18 cellular contexts compared by ENCODE assay signal in genomic region chr10:21314234-21314633, GRCh38.
DNase-seq lines count a peak whose midpoint lies in the region; ATAC-seq and TF ChIP-seq lines count a peak whose summit lies in the region.
"Had no signal": no experiment of that assay in that cellular context is flagged by ENCODE, and none has a peak within 500 bp of the region (broad histone marks: within the 10 kb centered on the region; RNA-seq: fewer than 3 reads in every experiment).

No MANE protein-coding gene starts in this region.

- in situ Hi-C loops in G401 (cut with HindIII; ENCODE audit: low sequenced_read_pairs) = no loop called here

- no TSS peak for BruUV-seq in OCI-LY7 (replicated peaks; lab: Mats Ljungman, UMichigan)

- peak overlapping the region; percentile 82 for H3K27ac Mint-ChIP-seq in GM23338
- H3K27ac Mint-ChIP-seq: CD4-positive, CD25-positive, alpha-beta regulatory T cell; effector memory CD8-positive, alpha-beta T cell had no signal

- H3K27me3 ChIP-seq in GM23338 (ENCODE audit: insufficient read depth) (no peaks in the 10 kb centered on the region), ovary (no peaks in the 10 kb centered on the region)

- peaks cover 12% of the 10 kb centered on the region for H3K27me3 Mint-ChIP-seq in GM23338 (ENCODE audit: insufficient read depth, low read depth, poor library complexity)

- H3K36me3 Mint-ChIP-seq in GM23338 (ENCODE audit: low read depth) = no peaks in the 10 kb centered on the region
- H3K36me3 Mint-ChIP-seq: CD4-positive, CD25-positive, alpha-beta regulatory T cell had no signal

- DNase-seq in GM23338 (ENCODE audit: low spot score) (no peak), OCI-LY7 (ENCODE audit: low spot score) (no peak), fibroblast of pulmonary artery (ENCODE audit: low read depth) (peak; percentile 68), ovary (peak in 4 of 5 donors; percentile 46 to 57 (median 48)), activated T-cell treated with anti-CD3 and anti-CD28 coated beads for 4 hours (no peak), G401 (ENCODE audit: low spot score) (no peak)
- DNase-seq in stimulated activated CD8-positive, alpha-beta memory T cell treated with anti-CD3 and anti-CD28 coated beads, Interleukin-4, amount 100 ng/mL, for 48 hours = no peak
- DNase-seq: activated CD4-positive, CD25-positive, alpha-beta regulatory T cell treated with anti-CD3 and anti-CD28 coated beads, Interleukin-2, amount 50 U/mL, for 72 hours; activated T-cell treated with anti-CD3 and anti-CD28 coated beads, Interleukin-2, amount 50 U/mL, for 4 hours; CD4-positive, CD25-positive, alpha-beta regulatory T cell; effector memory CD8-positive, alpha-beta T cell; GF-D8; head of caudate nucleus; midbrain; NCI-H187 treated with DMSO at 0.1 percent for 48 hours; NK-92 treated with Interleukin-12 subunit alpha and Interleukin-12 subunit beta, amount 100 ng/mL, for 24 hours; SW 1271 had no signal

- no peaks in the 10 kb centered on the region; the same call in 2 of the 3 replicates for H3K9me3 Mint-ChIP-seq in GM23338
- H3K9me3 Mint-ChIP-seq: activated T-cell treated with anti-CD3 and anti-CD28 coated beads, Interleukin-2, amount 50 U/mL, for 4 hours; effector memory CD8-positive, alpha-beta T cell had no signal

- H3K4me2 ChIP-seq in GM23338 = peak overlapping the region; percentile 66
- peak overlapping the region; percentile 44 for H3K4me2 ChIP-seq in OCI-LY7 (ENCODE audit: low read length)

- H3K4me3 ChIP-seq in GM23338 (no peak overlapping the region), OCI-LY7 (ENCODE audit: low read depth, low read length, poor library complexity, severe bottlenecking) (peak overlapping the region; percentile 12), fibroblast of pulmonary artery (replicated peaks; ENCODE audit: low read depth, low read length) (no peak overlapping the region), ovary (no peak overlapping the region)

- H2AFZ ChIP-seq in GM23338 = peak overlapping the region; percentile 77
- H2AFZ ChIP-seq in OCI-LY7 (ENCODE audit: low read length) = peak overlapping the region; percentile 64

- no peak for TF ChIP-seq POLR2A in ovary (IDR thresholded peaks at IDR 0.05)

- no peaks in the 10 kb centered on the region for H3K9me3 ChIP-seq in OCI-LY7 (ENCODE audit: low read length)
- no peaks in the 10 kb centered on the region for H3K9me3 ChIP-seq in ovary

- no peak for TF ChIP-seq CTCF in GM23338 (conservative IDR thresholded peaks at IDR 0.05; ENCODE audit: low read depth in 2 of 2)
- TF ChIP-seq CTCF in OCI-LY7 (conservative IDR thresholded peaks at IDR 0.05; ENCODE audit: low read length) = no peak
- TF ChIP-seq CTCF in fibroblast of pulmonary artery (IDR thresholded peaks at IDR 0.05; ENCODE audit: low read length, missing control alignments) = no peak
- no peak for TF ChIP-seq CTCF in ovary (IDR thresholded peaks at IDR 0.05)

- 5 to 11% (median 10%) methylated on average over 7 of the region's 7 CpGs for WGBS in ovary, 3 donors

- CTCF ChIA-PET in OCI-LY7 (lab: Charles Lee; ENCODE audit: unreplicated experiment) = no interaction called here

- H3K36me3 ChIP-seq in GM23338 (ENCODE audit: insufficient read depth) (no peaks in the 10 kb centered on the region), OCI-LY7 (ENCODE audit: insufficient read depth, low read length) (no peaks in the 10 kb centered on the region), ovary (no peaks in the 10 kb centered on the region)

- H3K4me1 ChIP-seq in GM23338 (ENCODE audit: insufficient read depth) (peaks cover 43% of the 10 kb centered on the region), OCI-LY7 (ENCODE audit: insufficient read depth, low read length, poor library complexity, severe bottlenecking) (peaks cover 25% of the 10 kb centered on the region), ovary (ENCODE audit: insufficient read depth) (peaks cover 23% of the 10 kb centered on the region)

- H3K4me3 Mint-ChIP-seq in GM23338 = no peak overlapping the region
- H3K4me3 Mint-ChIP-seq: activated T-cell treated with anti-CD3 and anti-CD28 coated beads, Interleukin-2, amount 50 U/mL, for 4 hours; CD4-positive, CD25-positive, alpha-beta regulatory T cell; effector memory CD8-positive, alpha-beta T cell had no signal

- 0 out of 2 replicates have a peak, but pooled peaks cover 6% of the 10 kb centered on the region for H3K9me2 ChIP-seq in GM23338 (ENCODE audit: insufficient read depth)
- no peaks in the 10 kb centered on the region for H3K9me2 ChIP-seq in OCI-LY7 (ENCODE audit: insufficient read depth, low read length)

- POLR2A ChIA-PET in OCI-LY7 (lab: Charles Lee) = interaction anchor here (0.6 kb wide), 1 partner anchor 39 kb away, joined by 3 read pairs; no protein-coding TSS in a partner anchor

- peak; percentile 22 for ATAC-seq in GM23338
- ATAC-seq in GM21381 (IDR thresholded peaks at IDR 0.05; ENCODE audit: unreplicated experiment) = no peak
- ATAC-seq: activated T-cell treated with anti-CD3 and anti-CD28 coated beads, Interleukin-2, amount 50 U/mL, for 4 hours; effector memory CD8-positive, alpha-beta T cell had no signal

- H3K27ac ChIP-seq in GM23338 (ENCODE audit: low read depth) = peak overlapping the region; percentile 61
- no peak overlapping the region for H3K27ac ChIP-seq in OCI-LY7 (ENCODE audit: low read depth, low read length, poor library complexity, severe bottlenecking)
- H3K27ac ChIP-seq in ovary = peak overlapping the region in 1 of 2 donors; percentile 62

- peaks cover 40% of the 10 kb centered on the region for H3K4me1 Mint-ChIP-seq in GM23338
- H3K4me1 Mint-ChIP-seq: CD4-positive, CD25-positive, alpha-beta regulatory T cell had no signal

- TF ChIP-seq EP300 in ovary (IDR thresholded peaks at IDR 0.05) = no peak

- H3F3A ChIP-seq in GM23338 (replicated peaks; ENCODE audit: low read depth) = peaks cover 20% of the 10 kb centered on the region; the same call in 1 of the 2 replicates

- H3K79me2 ChIP-seq in GM23338 (replicated peaks; ENCODE audit: insufficient read depth) = no peaks in the 10 kb centered on the region
- H3K79me2 ChIP-seq in OCI-LY7 (ENCODE audit: insufficient read depth, low read depth, low read length) = no peaks in the 10 kb centered on the region

- intact Hi-C loops in OCI-LY7 (cut with micrococcal nuclease; ENCODE audit: unreplicated experiment) = no loop called here
- intact Hi-C loops in ovary (cut with DNase I) = no loop called here

- H4K20me1 ChIP-seq in GM23338 (replicated peaks; ENCODE audit: insufficient read depth) (no peaks in the 10 kb centered on the region), OCI-LY7 (ENCODE audit: insufficient read depth, low read length) (no peaks in the 10 kb centered on the region)

TF ChIP-seq in GM23338, 12 proteins besides CTCF, POLR2A, EP300 and RAD21:
- TF ChIP-seq ZNF331 (CRISPR knock-in tag; IDR thresholded peaks at IDR 0.05; ENCODE audit: low read depth) (no peak), POLR2AphosphoS5 (IDR thresholded peaks at IDR 0.05; ENCODE audit: low read depth) (no peak), NANOG (IDR thresholded peaks at IDR 0.05; ENCODE audit: borderline replicate concordance) (no peak), JUNB (IDR thresholded peaks at IDR 0.05; ENCODE audit: unreplicated experiment) (no peak)

Comparison
In these comparisons a context has a peak if more than half of its experiments do, and no peak if none do; other contexts are left out.
1. DNase-seq: peak in fibroblast of pulmonary artery (single experiment) and ovary (4 of 5); none in GM23338 (single experiment), OCI-LY7 (single experiment), activated T-cell treated with anti-CD3 and anti-CD28 coated beads for 4 hours (single experiment), G401 (single experiment) and stimulated activated CD8-positive, alpha-beta memory T cell treated with anti-CD3 and anti-CD28 coated beads, Interleukin-4, amount 100 ng/mL, for 48 hours (single experiment).